In the genomic region with DNA sequence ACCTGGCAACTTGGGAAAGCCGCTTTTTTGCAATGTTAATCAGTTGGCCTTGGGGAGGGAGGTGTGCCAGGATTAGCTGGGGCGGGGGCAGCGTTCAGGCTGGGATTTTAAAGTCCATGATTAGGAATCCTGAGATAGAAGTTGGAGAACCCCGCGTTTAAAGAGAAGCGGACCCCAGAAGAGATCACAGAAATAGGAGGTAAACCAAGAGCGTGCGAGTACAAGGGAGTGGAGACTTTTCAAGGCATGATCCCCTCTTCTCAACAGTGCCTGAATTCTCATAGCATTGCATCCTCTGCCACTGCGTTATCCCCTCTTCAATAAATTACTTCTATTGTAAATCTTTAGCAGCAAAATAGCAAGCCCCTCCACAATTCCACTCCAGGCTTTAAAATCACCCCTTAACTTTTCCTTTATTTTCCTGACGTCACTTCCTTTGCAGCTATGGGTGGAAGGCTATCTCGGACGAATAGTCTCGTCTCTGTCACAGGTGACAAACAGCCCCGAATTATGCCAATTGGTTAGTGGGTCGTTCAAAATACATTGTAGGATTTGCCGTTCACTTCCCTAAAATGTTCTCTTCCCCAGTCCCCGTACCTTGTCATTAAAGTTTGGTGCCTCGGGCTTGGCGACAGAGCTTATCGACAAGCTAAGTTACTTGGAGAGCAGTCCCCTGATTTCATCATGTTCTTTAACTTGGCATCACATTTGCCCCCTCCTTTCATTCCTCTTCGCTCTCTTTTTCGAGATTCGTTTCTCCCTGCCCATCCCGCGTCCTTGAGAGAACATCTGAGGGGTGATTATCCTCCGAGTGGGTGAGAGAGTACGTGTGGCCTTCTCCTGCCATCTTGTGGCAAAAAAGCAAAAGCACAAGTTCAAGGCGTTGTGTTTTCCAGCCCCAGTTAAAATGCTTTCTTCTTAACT, we compare ENCODE assay signal across 8 cellular contexts. TPM values are rescaled to one million over a fixed set of nuclear protein-coding genes. Genes with fewer than 3 reads are reported as not detected.
DNase-seq lines count a peak whose midpoint lies in the region; ATAC-seq and TF ChIP-seq lines count a peak whose summit lies in the region.

No MANE protein-coding gene starts in this region.

- H3K79me1 ChIP-seq in neuronal stem cell (ENCODE audit: low read depth, low read length), result peaks cover 2% of the 10 kb centered on the region

- no peaks in the 10 kb centered on the region; the same call in 1 of the 2 replicates for H3K79me2 ChIP-seq in Loucy (ENCODE audit: insufficient read depth, low read length)

- H3K27ac ChIP-seq in neuronal stem cell (replicated peaks; ENCODE audit: low read length), result peak overlapping the region; percentile 96
- H3K27ac ChIP-seq in aorta (ENCODE audit: low read depth in 1 of 2, low read length in 2 of 2), result peak overlapping the region in 1 of 2 donors; percentile 15

- no peak overlapping the region for H2AK5ac ChIP-seq in neuronal stem cell (ENCODE audit: low read depth, low read length)

- no peak overlapping the region for H4K91ac ChIP-seq in neuronal stem cell (ENCODE audit: low read depth, low read length, poor library complexity)

- H3K14ac ChIP-seq in neuronal stem cell (ENCODE audit: low read length), result no peak overlapping the region

- peak; percentile 4 to 21 for ATAC-seq in activated naive CD4-positive, alpha-beta T cell treated with anti-CD3 and anti-CD28 coated beads, Interleukin-2, amount 50 U/mL, for 72 hours
- ATAC-seq in aorta (ENCODE audit: low FRiP score) (peak; percentile 90), HG03354 (IDR thresholded peaks at IDR 0.05; ENCODE audit: poor library complexity, severe bottlenecking, unreplicated experiment) (no peak)

- H2BK15ac ChIP-seq in neuronal stem cell (ENCODE audit: low read length), result no peak overlapping the region

- no peak overlapping the region for H3K27ac Mint-ChIP-seq in activated naive CD4-positive, alpha-beta T cell treated with anti-CD3 and anti-CD28 coated beads, Interleukin-2, amount 50 U/mL, for 72 hours

- H3K4me3 ChIP-seq in Loucy (ENCODE audit: low read length, poor library complexity, severe bottlenecking) (peak overlapping the region; percentile 93), neuronal stem cell (ENCODE audit: low read length in 2 of 2) (peak overlapping the region; percentile 60 to 88), aorta (ENCODE audit: low read length in 2 of 2) (peak overlapping the region; percentile 89 to 98)

- TF ChIP-seq CTCF in Loucy (conservative IDR thresholded peaks at IDR 0.05; ENCODE audit: low read length), result peak; percentile 88

- intact Hi-C loops in aorta (cut with DNase I), result loop anchor here (1.0 to 10.0 kb wide), 7 partner anchors 56 to 1090 kb away; a partner anchor contains a TSS

- H2AFZ ChIP-seq in Loucy (ENCODE audit: low read length) (0 out of 2 replicates have a peak overlapping the region, but pooled peaks have one; percentile 21), neuronal stem cell (ENCODE audit: low read length) (peak overlapping the region; percentile 71)

- no peaks in the 10 kb centered on the region for H3K9me3 Mint-ChIP-seq in activated naive CD4-positive, alpha-beta T cell treated with anti-CD3 and anti-CD28 coated beads, Interleukin-2, amount 50 U/mL, for 72 hours

- H3K36me3 ChIP-seq in Loucy (ENCODE audit: insufficient read depth, low read length) (no peaks in the 10 kb centered on the region), neuronal stem cell (replicated peaks in 1 of 2; ENCODE audit: control insufficient read depth in 2 of 2, insufficient read depth in 2 of 2, low read length in 2 of 2) (no peaks in the 10 kb centered on the region), aorta (ENCODE audit: control insufficient read depth in 1 of 2, insufficient read depth in 2 of 2, low read length in 1 of 2) (no peaks in the 10 kb centered on the region)

- H3K4ac ChIP-seq in neuronal stem cell (ENCODE audit: low read length), result no peak overlapping the region

- no CpG with 5 or more reads among the region's 28 CpGs for WGBS in neuronal stem cell (ENCODE audit: extremely low coverage in 2 of 2, insufficient read length in 2 of 2, insufficient replicate concordance in 1 of 2), 2 donors
- 0 to 1% methylated on average over 28 of the region's 28 CpGs for WGBS in aorta, 2 donors

- H2BK120ac ChIP-seq in neuronal stem cell (ENCODE audit: low read depth, low read length), result no peak overlapping the region

- H3K27me3 ChIP-seq in Loucy (ENCODE audit: insufficient read depth, low read length, poor library complexity, severe bottlenecking) (no peaks in the 10 kb centered on the region), neuronal stem cell (ENCODE audit: control insufficient read depth in 3 of 3, insufficient read depth in 3 of 3, low read depth in 1 of 3, low read length in 3 of 3) (no peaks in the 10 kb centered on the region), aorta (ENCODE audit: control insufficient read depth in 1 of 2, insufficient read depth in 2 of 2, low read length in 1 of 2) (peaks cover 0 to 6% of the 10 kb centered on the region in 2 donors)

- peaks cover 36% of the 10 kb centered on the region for H3K4me1 ChIP-seq in Loucy (ENCODE audit: insufficient read depth, low read length, poor library complexity, severe bottlenecking)
- no peaks in the 10 kb centered on the region for H3K4me1 ChIP-seq in neuronal stem cell (ENCODE audit: control insufficient read depth in 2 of 2, insufficient read depth in 1 of 2, low read depth in 1 of 2, low read length in 2 of 2)
- H3K4me1 ChIP-seq in aorta (ENCODE audit: control insufficient read depth in 1 of 2, insufficient read depth in 2 of 2, low read length in 2 of 2), result no peaks in the 10 kb centered on the region

- peak overlapping the region; percentile 1 for H3K18ac ChIP-seq in neuronal stem cell (ENCODE audit: low read length)

- no peak overlapping the region for H2BK12ac ChIP-seq in neuronal stem cell (ENCODE audit: low read length)

- peaks cover 12 to 24% of the 10 kb centered on the region in 2 donors for H3K36me3 Mint-ChIP-seq in activated naive CD4-positive, alpha-beta T cell treated with anti-CD3 and anti-CD28 coated beads, Interleukin-2, amount 50 U/mL, for 72 hours

- no peak overlapping the region for H3K23ac ChIP-seq in neuronal stem cell (ENCODE audit: low read depth, low read length, poor library complexity)

- peak overlapping the region; percentile 1 for H2BK5ac ChIP-seq in neuronal stem cell (ENCODE audit: low read length)

- H3K4me2 ChIP-seq in Loucy (ENCODE audit: low read depth, low read length, poor library complexity, severe bottlenecking) (peak overlapping the region; percentile 92), neuronal stem cell (ENCODE audit: insufficient read depth, low read length, poor library complexity, severe bottlenecking) (peak overlapping the region; percentile 72)

- H3K9me3 ChIP-seq in Loucy (ENCODE audit: insufficient read depth, low read depth, low read length) (no peaks in the 10 kb centered on the region), neuronal stem cell (replicated peaks in 1 of 2; ENCODE audit: control insufficient read depth in 2 of 2, insufficient read depth in 1 of 2, low read depth in 1 of 2, low read length in 2 of 2) (no peaks in the 10 kb centered on the region), aorta (ENCODE audit: control insufficient read depth, low read length) (no peaks in the 10 kb centered on the region)

- no peaks in the 10 kb centered on the region for H3K9me2 ChIP-seq in Loucy (replicated peaks; ENCODE audit: low read depth, low read length)

- no peak overlapping the region for H4K8ac ChIP-seq in neuronal stem cell (ENCODE audit: low read depth, low read length)

- no peaks in the 10 kb centered on the region for H4K20me1 ChIP-seq in Loucy (ENCODE audit: insufficient read depth, low read length, poor library complexity, severe bottlenecking)

- DNase-seq in GF-D8 (lab: John Stamatoyannopoulos, UW) (peak; percentile 74), RPMI8226 (peak; percentile 89), globus pallidus (ENCODE audit: low spot score) (peak; percentile 83), neuronal stem cell (ENCODE audit: low spot score) (peak; percentile 66), aorta (peak in 1 of 2 donors; percentile 57)
- DNase-seq in activated naive CD4-positive, alpha-beta T cell treated with anti-CD3 and anti-CD28 coated beads, Interleukin-2, amount 50 U/mL, for 72 hours (ENCODE audit: low spot score in 2 of 2), result peak; percentile 60 to 64

- H3K9ac ChIP-seq in Loucy (ENCODE audit: low read depth, low read length, poor library complexity, severe bottlenecking) (peak overlapping the region; percentile 100), neuronal stem cell (ENCODE audit: low read depth, low read length, poor library complexity) (peak overlapping the region; percentile 50)

- peaks cover 25% of the 10 kb centered on the region for H3F3A ChIP-seq in Loucy (ENCODE audit: low read depth)

RNA-seq across cellular contexts. Expression of gene OR2B2, which starts 17.1 kb away (rescaled TPM):
- total RNA-seq in activated naive CD4-positive, alpha-beta T cell treated with anti-CD3 and anti-CD28 coated beads, Interleukin-2, amount 50 U/mL, for 72 hours, result not detected
- not detected for polyA plus RNA-seq in neuronal stem cell (2013, experiment 1 of 2)
- not detected for polyA plus RNA-seq in neuronal stem cell (2013, experiment 2 of 2)
- total RNA-seq in aorta, result not detected
- not detected for polyA plus RNA-seq in aorta
